In the genomic region with DNA sequence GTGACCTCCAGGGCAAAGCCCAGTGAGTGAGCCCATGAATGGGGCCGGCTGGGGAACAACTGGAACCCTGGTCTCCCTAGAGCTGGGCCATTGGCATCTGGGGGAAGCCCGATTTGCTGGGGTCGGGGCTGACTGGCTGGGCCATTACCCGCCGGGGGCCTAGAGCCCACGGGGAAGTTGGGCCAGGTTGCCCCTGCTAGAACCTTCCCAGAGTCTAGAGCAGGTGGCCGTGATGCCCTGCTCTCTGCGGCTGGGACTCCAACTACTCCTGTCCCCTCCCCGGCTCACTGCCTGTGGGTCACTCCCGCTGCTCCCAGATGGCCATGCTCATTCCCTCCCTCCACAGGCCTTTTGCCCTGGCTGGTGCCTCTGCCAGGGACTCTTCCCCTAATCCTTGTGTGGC, we compare ENCODE assay signal across 1 cellular context.
TF ChIP-seq lines count a peak whose summit lies in the region.

No MANE protein-coding gene starts in this region.

TF ChIP-seq in K562, 482 proteins besides CTCF, POLR2A, EP300 and RAD21 (continued from another document):
- TF ChIP-seq PRDM10 (IDR thresholded peaks at IDR 0.05; ENCODE audit: partially characterized antibody) (peak; percentile 19), ZNF23 (CRISPR knock-in tag; IDR thresholded peaks at IDR 0.05) (no peak), RBFOX2 (IDR thresholded peaks at IDR 0.05; ENCODE audit: low read depth, low read length) (peak; percentile 48; the same call in 1 of the 2 replicates), PTTG1 (tag; IDR thresholded peaks at IDR 0.05; ENCODE audit: low read depth) (no peak), POLR2G (IDR thresholded peaks at IDR 0.05; ENCODE audit: low read depth, low read length) (peak; percentile 74)
